Comparison of ENCODE assay signal across 8 cellular contexts in the genomic region with DNA sequence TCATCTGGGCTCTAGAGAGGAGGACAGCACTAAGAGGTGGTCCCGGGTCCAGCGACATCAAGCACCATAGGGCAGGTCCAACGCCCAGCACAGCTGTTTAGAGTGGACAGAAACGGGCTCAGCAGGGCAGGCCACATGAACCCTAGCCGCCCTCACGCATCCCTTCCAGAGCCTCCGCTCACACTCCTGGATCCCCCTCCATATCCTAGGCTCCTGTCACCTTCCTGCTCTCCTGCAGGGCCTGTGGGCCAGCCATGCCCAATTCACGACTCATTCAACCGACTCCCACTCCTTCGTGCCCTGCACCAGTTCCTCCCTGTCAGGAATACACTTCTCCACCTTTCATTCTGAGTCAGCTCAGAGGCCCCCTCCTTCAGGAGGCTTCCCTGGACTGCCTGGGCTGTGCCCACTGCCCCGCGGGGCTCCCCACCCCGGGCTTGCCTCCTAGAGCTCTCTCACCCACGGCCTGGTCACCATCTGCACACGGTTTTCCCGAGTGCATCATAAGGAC.
DNase-seq lines count a peak whose midpoint lies in the region; ATAC-seq, FAIRE-seq and TF ChIP-seq lines count a peak whose summit lies in the region.

No MANE protein-coding gene starts in this region.

- H3K27ac Mint-ChIP-seq in activated CD4-positive, alpha-beta memory T cell treated with anti-CD3 and anti-CD28 coated beads, Interleukin-2, amount 10 ng/mL, durations not matched to agents 7 days and 5 days, result no peak overlapping the region

- H3K27me3 Mint-ChIP-seq in activated CD4-positive, alpha-beta memory T cell treated with anti-CD3 and anti-CD28 coated beads, Interleukin-2, amount 10 ng/mL, durations not matched to agents 7 days and 5 days, result no peaks in the 10 kb centered on the region

- H3K36me3 ChIP-seq in heart right ventricle, result no peaks in the 10 kb centered on the region

- peak overlapping the region in 9 of 10 donors; percentile 19 to 87 (median 77) for H3K27ac ChIP-seq in heart right ventricle

- H3K27me3 ChIP-seq in heart right ventricle, result no peaks in the 10 kb centered on the region

- CTCF ChIA-PET in activated CD4-positive, alpha-beta memory T cell treated with anti-CD3 and anti-CD28 coated beads, Interleukin-2, amount 10 ng/mL, durations not matched to agents 7 days and 5 days (lab: Charles Lee), result interaction anchor here (0.6 to 4.8 kb wide), 43 partner anchors 7 to 1298 kb away, joined by 3 to 51 read pairs (median 5); partner anchors contain the start of genes HMG20A and TSPAN3

- no peak for DNase-seq in heart right ventricle
- DNase-seq in Right ventricle myocardium inferior (ENCODE audit: missing footprints), result no peak
- no peak for DNase-seq in activated CD4-positive, alpha-beta memory T cell treated with anti-CD3 and anti-CD28 coated beads, Interleukin-2, amount 10 ng/mL, durations not matched to agents 7 days and 5 days
- peak; percentile 89 for DNase-seq in islet precursor cell
- DNase-seq in urothelium cell line (ENCODE audit: low spot score), result peak; percentile 43
- DNase-seq in iPS-NIHi7 (ENCODE audit: extremely low spot score), result no peak
- DNase-seq in stimulated activated CD4-positive, alpha-beta T cell treated with anti-CD3 and anti-CD28 coated beads, Interleukin-15, amount 100 ng/mL, for 24 hours, result no peak

- H3K4me3 Mint-ChIP-seq in activated CD4-positive, alpha-beta memory T cell treated with anti-CD3 and anti-CD28 coated beads, Interleukin-2, amount 10 ng/mL, durations not matched to agents 7 days and 5 days, result peak overlapping the region; percentile 66

- FAIRE-seq in urothelium cell line (lab: Jason Lieb, UNC), result no peak

- TF ChIP-seq CTCF in heart right ventricle (IDR thresholded peaks at IDR 0.05), result no peak

- H3K4me1 Mint-ChIP-seq in activated CD4-positive, alpha-beta memory T cell treated with anti-CD3 and anti-CD28 coated beads, Interleukin-2, amount 10 ng/mL, durations not matched to agents 7 days and 5 days, result peaks cover 8% of the 10 kb centered on the region

- H3K4me1 ChIP-seq in heart right ventricle, result peaks cover 22 to 71% (median 54%) of the 10 kb centered on the region in 9 donors

- peaks cover 0 to 4% (median 0%) of the 10 kb centered on the region in 11 donors for H3K9me3 ChIP-seq in heart right ventricle

- 84 to 90% methylated on average over 16 of the region's 16 CpGs for WGBS in heart right ventricle, 2 donors

- H3K4me3 ChIP-seq in heart right ventricle, result peak overlapping the region in 5 of 10 donors; percentile 46 to 56 (median 50)

- ATAC-seq in heart right ventricle (peak in 6 of 8 donors; percentile 1 to 13 (median 4)), Right ventricle myocardium inferior (no peak), GM21447 (IDR thresholded peaks at IDR 0.05; ENCODE audit: unreplicated experiment) (no peak)

- intact Hi-C loops in heart right ventricle (cut with DNase I), result loop anchor here (1.0 to 10.0 kb wide), 22 partner anchors 35 to 518 kb away; partner anchors contain the start of genes HMG20A (in 2 of the 10) and PEAK1 (in 2 of the 10)
- intact Hi-C loops in Right ventricle myocardium inferior (cut with DNase I), result loop anchor here (1.0 to 10.0 kb wide), 6 partner anchors 46 to 608 kb away; partner anchors contain the start of genes HMG20A, PEAK1 and RCN2

- no peaks in the 10 kb centered on the region for H3K36me3 Mint-ChIP-seq in activated CD4-positive, alpha-beta memory T cell treated with anti-CD3 and anti-CD28 coated beads, Interleukin-2, amount 10 ng/mL, durations not matched to agents 7 days and 5 days (ENCODE audit: low read depth)

- no peaks in the 10 kb centered on the region for H3K9me3 Mint-ChIP-seq in activated CD4-positive, alpha-beta memory T cell treated with anti-CD3 and anti-CD28 coated beads, Interleukin-2, amount 10 ng/mL, durations not matched to agents 7 days and 5 days

- POLR2A ChIA-PET in activated CD4-positive, alpha-beta memory T cell treated with anti-CD3 and anti-CD28 coated beads, Interleukin-2, amount 10 ng/mL, durations not matched to agents 7 days and 5 days (lab: Charles Lee), result interaction anchor here (0.7 to 1.1 kb wide), 3 partner anchors 10 to 520 kb away, joined by 3 read pairs; no protein-coding TSS in a partner anchor

Comparison
In these comparisons a context has a peak if more than half of its experiments do, and no peak if none do; other contexts are left out.
1. ATAC-seq: peak in heart right ventricle (6 of 8); none in Right ventricle myocardium inferior (single experiment) and GM21447 (single experiment).
2. DNase-seq: peak in islet precursor cell (single experiment) and urothelium cell line (single experiment); none in heart right ventricle (0 of 2), Right ventricle myocardium inferior (single experiment), activated CD4-positive, alpha-beta memory T cell treated with anti-CD3 and anti-CD28 coated beads, Interleukin-2, amount 10 ng/mL, durations not matched to agents 7 days and 5 days (single experiment), iPS-NIHi7 (single experiment) and stimulated activated CD4-positive, alpha-beta T cell treated with anti-CD3 and anti-CD28 coated beads, Interleukin-15, amount 100 ng/mL, for 24 hours (single experiment).